24 cellular contexts compared by ENCODE assay signal in genomic region chr22:49142281-49142680, GRCh38.
"Had no signal": no experiment of that assay in that cellular context is flagged by ENCODE, and none has a peak within 500 bp of the region (broad histone marks: within the 10 kb centered on the region; RNA-seq: fewer than 3 reads in every experiment).

No MANE protein-coding gene starts in this region.

- H3K4me1 ChIP-seq: heart right ventricle, left ventricle myocardium inferior, pancreas, prostate gland, right lobe of liver, suprapubic skin, tibial artery, upper lobe of right lung had no signal

- H3K36me3 ChIP-seq: heart right ventricle, left ventricle myocardium inferior, pancreas, prostate gland, right lobe of liver, suprapubic skin, thoracic aorta, tibial artery, upper lobe of right lung had no signal

- H3K27me3 ChIP-seq: hepatocyte, pancreas, right lobe of liver had no signal

- H3K27ac ChIP-seq: heart right ventricle, hepatocyte, left ventricle myocardium inferior, pancreas, prostate gland, right lobe of liver, suprapubic skin, thoracic aorta, tibial artery, upper lobe of right lung had no signal

- H3K4me3 ChIP-seq: heart right ventricle, hepatocyte, left ventricle myocardium inferior, mucosa of descending colon, pancreas, prostate gland, right lobe of liver, smooth muscle cell, suprapubic skin, thoracic aorta, tibial artery, upper lobe of right lung had no signal

- H3K36me3 Mint-ChIP-seq: memory B cell; naive thymus-derived CD4-positive, alpha-beta T cell; natural killer cell treated with Interleukin-12 subunit alpha and Interleukin-12 subunit beta and Interleukin-15 and Interleukin-18, amount 100 ng/mL, for 72 hours; stimulated activated naive B cell treated with anti-CD40 and anti-IgM and Interleukin-4, amounts not matched to agents 10 μg/mL and 1 μg/mL and 100 μg/mL, for 72 hours had no signal

- ATAC-seq: heart right ventricle; mucosa of descending colon; naive thymus-derived CD4-positive, alpha-beta T cell; pancreas; right lobe of liver; stimulated activated naive B cell treated with anti-CD40 and anti-IgM and Interleukin-4, amounts not matched to agents 10 μg/mL and 1 μg/mL and 100 μg/mL, for 72 hours; upper lobe of right lung had no signal

- H3K27ac Mint-ChIP-seq: memory B cell; naive thymus-derived CD4-positive, alpha-beta T cell; natural killer cell treated with Interleukin-12 subunit alpha and Interleukin-12 subunit beta and Interleukin-15 and Interleukin-18, amount 100 ng/mL, for 72 hours; stimulated activated naive CD8-positive, alpha-beta T cell treated with anti-CD3 and anti-CD28 coated beads, Interleukin-15, Interleukin-2, amounts not matched to agents 100 ng/mL and 50 ng/mL, for 24 hours had no signal

- DNase-seq: heart right ventricle; left ventricle myocardium inferior; midbrain; mucosa of descending colon; naive thymus-derived CD4-positive, alpha-beta T cell; nucleus accumbens; pancreas; right lobe of liver; stimulated activated CD4-positive, alpha-beta T cell treated with anti-CD3 and anti-CD28 coated beads, Interleukin-12 subunit alpha, Interleukin-12 subunit beta, amount 100 ng/mL, for 4 hours; stimulated activated CD4-positive, alpha-beta T cell treated with anti-CD3 and anti-CD28 coated beads, Interleukin-15, amount 100 ng/mL, for 24 hours; stimulated activated CD4-positive, alpha-beta T cell treated with anti-CD3 and anti-CD28 coated beads, Interleukin-2, amount 100 ng/mL, for 24 hours; stimulated activated CD4-positive, alpha-beta T cell treated with anti-CD3 and anti-CD28 coated beads, Interleukin-4, amount 100 ng/mL, for 1 hour; stimulated activated naive B cell treated with anti-CD40 and anti-IgM and Interleukin-4, amounts not matched to agents 10 μg/mL and 1 μg/mL and 100 μg/mL, for 72 hours; tibial artery; trophoblast cell; upper lobe of right lung had no signal

- H3K4me3 Mint-ChIP-seq: memory B cell; naive thymus-derived CD4-positive, alpha-beta T cell; natural killer cell treated with Interleukin-12 subunit alpha and Interleukin-12 subunit beta and Interleukin-15 and Interleukin-18, amount 100 ng/mL, for 72 hours; stimulated activated naive B cell treated with anti-CD40 and anti-IgM and Interleukin-4, amounts not matched to agents 10 μg/mL and 1 μg/mL and 100 μg/mL, for 72 hours; stimulated activated naive CD8-positive, alpha-beta T cell treated with anti-CD3 and anti-CD28 coated beads, Interleukin-15, Interleukin-2, amounts not matched to agents 100 ng/mL and 50 ng/mL, for 24 hours had no signal

- H3K4me1 Mint-ChIP-seq: memory B cell; naive thymus-derived CD4-positive, alpha-beta T cell; stimulated activated naive B cell treated with anti-CD40 and anti-IgM and Interleukin-4, amounts not matched to agents 10 μg/mL and 1 μg/mL and 100 μg/mL, for 72 hours had no signal

- H3K9me3 ChIP-seq: mucosa of descending colon, pancreas, prostate gland, right lobe of liver, suprapubic skin, thoracic aorta, tibial artery, upper lobe of right lung had no signal

- H3K9me3 Mint-ChIP-seq: natural killer cell treated with Interleukin-12 subunit alpha and Interleukin-12 subunit beta and Interleukin-15 and Interleukin-18, amount 100 ng/mL, for 72 hours; stimulated activated naive CD8-positive, alpha-beta T cell treated with anti-CD3 and anti-CD28 coated beads, Interleukin-15, Interleukin-2, amounts not matched to agents 100 ng/mL and 50 ng/mL, for 24 hours had no signal
